In the genomic region with DNA sequence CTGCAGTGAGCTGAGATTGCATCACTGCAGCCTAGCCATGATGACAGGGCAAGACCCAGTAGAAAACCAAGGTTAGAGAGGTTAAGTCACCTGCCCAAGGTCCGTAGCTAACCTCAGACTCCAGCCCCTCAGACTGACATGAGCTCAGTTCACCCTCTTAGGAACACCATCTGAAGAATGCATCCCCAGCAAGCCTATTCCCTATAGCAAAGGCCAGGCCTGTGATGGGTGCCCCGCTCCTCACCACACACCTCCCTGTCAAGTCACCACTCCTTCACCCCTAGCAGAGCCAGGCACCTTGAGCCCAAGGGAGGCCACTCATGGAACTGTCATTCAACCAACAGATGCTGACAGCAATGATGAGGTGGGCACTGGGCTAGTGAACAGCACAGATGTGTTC, we compare ENCODE assay signal across 1 cellular context. TPM values are rescaled to one million over a fixed set of nuclear protein-coding genes. Genes with fewer than 3 reads are reported as not detected.
"Had no signal": no experiment of that assay in that cellular context is flagged by ENCODE, and none has a peak within 500 bp of the region (broad histone marks: within the 10 kb centered on the region; RNA-seq: fewer than 3 reads in every experiment).

No MANE protein-coding gene starts in this region.

RNA-seq across cellular contexts. Expression of gene RIMBP3C, which starts 24.2 kb away (rescaled TPM):
- total RNA-seq: HT-29 had no signal
